In genomic region chr5:74934949-74935751, GRCh38 we compare ENCODE assay signal across 9 cellular contexts.
DNase-seq lines count a peak whose midpoint lies in the region; ATAC-seq and TF ChIP-seq lines count a peak whose summit lies in the region.
"Had no signal": no experiment of that assay in that cellular context is flagged by ENCODE, and none has a peak within 500 bp of the region (broad histone marks: within the 10 kb centered on the region; RNA-seq: fewer than 3 reads in every experiment).

No MANE protein-coding gene starts in this region.

- no peaks in the 10 kb centered on the region for H3F3A ChIP-seq in DOHH2 (ENCODE audit: control insufficient read depth, insufficient read depth)

- H3K4me3 ChIP-seq in DOHH2 (ENCODE audit: low read length) (no peak overlapping the region), aorta (ENCODE audit: low read length in 2 of 2) (no peak overlapping the region)

- peak; percentile 19 for TF ChIP-seq CTCF in DOHH2 (IDR thresholded peaks at IDR 0.05; ENCODE audit: low read depth, low read length, poor library complexity, severe bottlenecking)

- H3K27ac Mint-ChIP-seq in activated T-helper 2 cell treated with anti-CD3 and anti-CD28 coated beads, Interferon-gamma antibody, Interleukin-2, Interleukin-4, amounts not matched to agents 10 μg/mL and 5 μg/mL and 100 μg/mL, durations not matched to agents 14 hours and 24 hours and 36 hours, result peak overlapping the region; percentile 48

- DNase-seq in LHCN-M2 (ENCODE audit: low read depth), result peak; percentile 44
- peak; percentile 11 for DNase-seq in activated T-helper 2 cell treated with anti-CD3 and anti-CD28 coated beads, Interferon-gamma antibody, Interleukin-2, Interleukin-4, amounts not matched to agents 10 μg/mL and 5 μg/mL and 100 μg/mL, durations not matched to agents 14 hours and 24 hours and 36 hours (ENCODE audit: low spot score)
- DNase-seq in inferior parietal cortex (ENCODE audit: extremely low spot score), result peak; percentile 17
- DNase-seq in aorta, result no peak
- no peak for DNase-seq in putamen (ENCODE audit: low spot score)
- no peak for DNase-seq in iPS-NIHi7 (ENCODE audit: extremely low spot score)

- H3K27me3 ChIP-seq in DOHH2 (ENCODE audit: control insufficient read depth, low read length) (no peaks in the 10 kb centered on the region; the same call in 1 of the 2 replicates), aorta (ENCODE audit: control insufficient read depth in 1 of 2, insufficient read depth in 2 of 2, low read length in 1 of 2) (no peaks in the 10 kb centered on the region)

- H3K27ac ChIP-seq in DOHH2 (ENCODE audit: low read depth, low read length) (no peak overlapping the region), aorta (ENCODE audit: low read depth in 1 of 2, low read length in 2 of 2) (no peak overlapping the region)

- H3K36me3 ChIP-seq in DOHH2 (ENCODE audit: control insufficient read depth, low read length), result no peaks in the 10 kb centered on the region
- no peaks in the 10 kb centered on the region for H3K36me3 ChIP-seq in aorta (ENCODE audit: control insufficient read depth in 1 of 2, insufficient read depth in 2 of 2, low read length in 1 of 2)

- intact Hi-C loops in activated T-helper 2 cell treated with anti-CD3 and anti-CD28 coated beads, Interferon-gamma antibody, Interleukin-2, Interleukin-4, amounts not matched to agents 10 μg/mL and 5 μg/mL and 100 μg/mL, durations not matched to agents 14 hours and 24 hours and 36 hours (cut with micrococcal nuclease), result loop anchor here (1.0 to 5.0 kb wide), 8 partner anchors 10 to 782 kb away; partner anchors contain the start of genes ANKRD31, GCNT4, GFM2 and HMGCR
- intact Hi-C loops in aorta (cut with DNase I), result no loop called here

- WGBS in aorta, 2 donors, result 18 to 26% methylated on average over 9 of the region's 9 CpGs

- no peaks in the 10 kb centered on the region for H3K79me2 ChIP-seq in DOHH2 (ENCODE audit: control insufficient read depth, low read length)

- H3K4me1 ChIP-seq in DOHH2 (ENCODE audit: control insufficient read depth, low read length), result no peaks in the 10 kb centered on the region
- no peaks in the 10 kb centered on the region for H3K4me1 ChIP-seq in aorta (ENCODE audit: control insufficient read depth in 1 of 2, insufficient read depth in 2 of 2, low read length in 2 of 2)

- no peaks in the 10 kb centered on the region for H3K9me3 Mint-ChIP-seq in activated T-helper 2 cell treated with anti-CD3 and anti-CD28 coated beads, Interferon-gamma antibody, Interleukin-2, Interleukin-4, amounts not matched to agents 10 μg/mL and 5 μg/mL and 100 μg/mL, durations not matched to agents 14 hours and 24 hours and 36 hours
- H3K9me3 Mint-ChIP-seq: nephron had no signal

- no peaks in the 10 kb centered on the region for H3K36me3 Mint-ChIP-seq in activated T-helper 2 cell treated with anti-CD3 and anti-CD28 coated beads, Interferon-gamma antibody, Interleukin-2, Interleukin-4, amounts not matched to agents 10 μg/mL and 5 μg/mL and 100 μg/mL, durations not matched to agents 14 hours and 24 hours and 36 hours (ENCODE audit: low read depth)

- H3K9me3 ChIP-seq in DOHH2 (ENCODE audit: control insufficient read depth, insufficient read depth, low read length) (no peaks in the 10 kb centered on the region), aorta (ENCODE audit: control insufficient read depth, low read length) (no peaks in the 10 kb centered on the region)

- peak overlapping the region; percentile 33 for H3K4me3 Mint-ChIP-seq in activated T-helper 2 cell treated with anti-CD3 and anti-CD28 coated beads, Interferon-gamma antibody, Interleukin-2, Interleukin-4, amounts not matched to agents 10 μg/mL and 5 μg/mL and 100 μg/mL, durations not matched to agents 14 hours and 24 hours and 36 hours (ENCODE audit: low read depth)
- H3K4me3 Mint-ChIP-seq: nephron had no signal

- H3K4me1 Mint-ChIP-seq in activated T-helper 2 cell treated with anti-CD3 and anti-CD28 coated beads, Interferon-gamma antibody, Interleukin-2, Interleukin-4, amounts not matched to agents 10 μg/mL and 5 μg/mL and 100 μg/mL, durations not matched to agents 14 hours and 24 hours and 36 hours (ENCODE audit: low read depth), result peaks cover 31% of the 10 kb centered on the region
- H3K4me1 Mint-ChIP-seq: nephron had no signal

- ATAC-seq in aorta (ENCODE audit: low FRiP score) (peak; percentile 62), HG02623 (IDR thresholded peaks at IDR 0.05; ENCODE audit: unreplicated experiment) (no peak)

- no peaks in the 10 kb centered on the region for H3K9me2 ChIP-seq in DOHH2 (replicated peaks; ENCODE audit: control insufficient read depth, low read length)

- no peak overlapping the region for H3K4me2 ChIP-seq in DOHH2 (ENCODE audit: low read length)

- H3K27me3 Mint-ChIP-seq in activated T-helper 2 cell treated with anti-CD3 and anti-CD28 coated beads, Interferon-gamma antibody, Interleukin-2, Interleukin-4, amounts not matched to agents 10 μg/mL and 5 μg/mL and 100 μg/mL, durations not matched to agents 14 hours and 24 hours and 36 hours (ENCODE audit: low read depth), result peaks cover 25% of the 10 kb centered on the region

- no peaks in the 10 kb centered on the region for H4K20me1 ChIP-seq in DOHH2 (ENCODE audit: control insufficient read depth, insufficient read depth, low read depth, low read length)

Comparison
In these comparisons a context has a peak if more than half of its experiments do, and no peak if none do; other contexts are left out.
1. DNase-seq: peak in LHCN-M2 (single experiment), activated T-helper 2 cell treated with anti-CD3 and anti-CD28 coated beads, Interferon-gamma antibody, Interleukin-2, Interleukin-4, amounts not matched to agents 10 μg/mL and 5 μg/mL and 100 μg/mL, durations not matched to agents 14 hours and 24 hours and 36 hours (single experiment) and inferior parietal cortex (single experiment); none in aorta (0 of 2), putamen (single experiment) and iPS-NIHi7 (single experiment).